Comparison of ENCODE assay signal across 3 cellular contexts in genomic region chr18:1039421-1039820, GRCh38.
"Had no signal": no experiment of that assay in that cellular context is flagged by ENCODE, and none has a peak within 500 bp of the region (broad histone marks: within the 10 kb centered on the region; RNA-seq: fewer than 3 reads in every experiment).

No MANE protein-coding gene starts in this region.

- ATAC-seq: GM12878 had no signal

- H3K4me3 ChIP-seq: GM12878 had no signal

- DNase-seq: GDM1, GF-D8 had no signal
